28 cellular contexts compared by ENCODE assay signal in the genomic region with DNA sequence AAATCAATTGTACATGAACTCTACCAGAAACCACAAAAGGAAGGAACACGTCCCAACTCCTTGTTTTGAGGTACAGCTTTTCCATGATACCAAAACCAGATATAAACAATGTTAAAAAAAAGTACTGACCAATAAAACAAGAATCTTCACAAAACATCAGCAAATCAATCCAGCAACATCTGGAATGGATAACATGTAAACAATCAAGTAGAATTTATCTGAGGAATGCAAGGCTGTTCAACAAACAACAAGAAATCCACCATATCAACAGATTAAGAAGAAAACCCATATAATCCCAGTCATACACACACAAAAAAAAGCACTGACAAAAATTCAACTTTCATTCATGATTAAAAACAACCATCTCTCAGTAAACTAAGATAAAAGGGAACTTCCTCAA. TPM values are rescaled to one million over a fixed set of nuclear protein-coding genes. Genes with fewer than 3 reads are reported as not detected.
"Had no signal": no experiment of that assay in that cellular context is flagged by ENCODE, and none has a peak within 500 bp of the region (broad histone marks: within the 10 kb centered on the region; RNA-seq: fewer than 3 reads in every experiment).

No MANE protein-coding gene starts in this region.

- ATAC-seq: foreskin keratinocyte; heart left ventricle; left colon; natural killer cell; right cardiac atrium; stimulated activated naive CD8-positive, alpha-beta T cell treated with anti-CD3 and anti-CD28 coated beads, Interleukin-15, Interleukin-2, amounts not matched to agents 100 U/mL and 50 U/mL, for 24 hours had no signal

- H3K9me3 ChIP-seq: testis, transverse colon, uterus had no signal

- H3K4me3 ChIP-seq: heart left ventricle, neural progenitor cell, testis, transverse colon, uterus had no signal

- H3K27me3 ChIP-seq: foreskin keratinocyte, heart left ventricle, neural progenitor cell, testis, transverse colon, uterus had no signal

- H3K27ac ChIP-seq: foreskin keratinocyte, heart left ventricle, neural progenitor cell, testis, transverse colon, uterus, WERI-Rb-1 had no signal

- H3K9ac ChIP-seq: neural progenitor cell had no signal

- H3K36me3 ChIP-seq: uterus had no signal

- FAIRE-seq: bronchial epithelial cell had no signal

- H3K4me1 Mint-ChIP-seq: activated CD4-positive, alpha-beta memory T cell treated with anti-CD3 and anti-CD28 coated beads, Interleukin-2, amount 10 ng/mL, durations not matched to agents 7 days and 5 days; activated CD4-positive, alpha-beta T cell treated with anti-CD3 and anti-CD28 coated beads, Interleukin-2, amount 10 ng/mL, durations not matched to agents 7 days and 5 days; activated naive CD4-positive, alpha-beta T cell treated with anti-CD3 and anti-CD28 coated beads, Interleukin-2, amount 10 ng/mL, durations not matched to agents 7 days and 5 days; central memory CD8-positive, alpha-beta T cell; immature natural killer cell; memory B cell; natural killer cell; neural progenitor cell had no signal

- H3K9me3 Mint-ChIP-seq: activated CD4-positive, alpha-beta memory T cell treated with anti-CD3 and anti-CD28 coated beads, Interleukin-2, amount 10 ng/mL, durations not matched to agents 7 days and 5 days; activated CD4-positive, alpha-beta T cell treated with anti-CD3 and anti-CD28 coated beads, Interleukin-2, amount 10 ng/mL, durations not matched to agents 7 days and 5 days; activated naive CD4-positive, alpha-beta T cell treated with anti-CD3 and anti-CD28 coated beads, Interleukin-2, amount 10 ng/mL, durations not matched to agents 7 days and 5 days; activated T-cell treated with anti-CD3 and anti-CD28 coated beads, Interleukin-2, amount 50 U/mL, for 24 hours; dendritic cell treated with granulocyte-macrophage colony-stimulating factor and Interleukin-4, amounts not matched to agents 40 ng/mL and 50 ng/mL, for 4 days had no signal

- H3K36me3 Mint-ChIP-seq: activated naive CD4-positive, alpha-beta T cell treated with anti-CD3 and anti-CD28 coated beads, Interleukin-2, amount 10 ng/mL, durations not matched to agents 7 days and 5 days; immature natural killer cell; memory B cell; natural killer cell had no signal

- H3K4me1 ChIP-seq: testis, uterus had no signal

- DNase-seq: activated CD4-positive, alpha-beta memory T cell treated with anti-CD3 and anti-CD28 coated beads, Interleukin-2, amount 10 ng/mL, durations not matched to agents 7 days and 5 days; activated CD4-positive, alpha-beta T cell treated with anti-CD3 and anti-CD28 coated beads, Interleukin-2, amount 10 ng/mL, durations not matched to agents 7 days and 5 days; activated CD4-positive, CD25-positive, alpha-beta regulatory T cell treated with anti-CD3 and anti-CD28 coated beads, Interleukin-2, amount 50 U/mL, for 72 hours; activated CD8-positive, alpha-beta memory T cell treated with anti-CD3 and anti-CD28 coated beads, Interleukin-2, amount 50 U/mL, for 48 hours; activated gamma-delta T cell; activated naive CD4-positive, alpha-beta T cell treated with anti-CD3 and anti-CD28 coated beads, Interleukin-2, amount 10 ng/mL, durations not matched to agents 7 days and 5 days; activated T-cell treated with anti-CD3 and anti-CD28 coated beads, Interleukin-2, amount 50 U/mL, for 24 hours; foreskin keratinocyte; heart left ventricle; hypothalamus; immature natural killer cell; kidney; left colon; natural killer cell; occipital lobe; right cardiac atrium; stimulated activated CD4-positive, alpha-beta T cell treated with anti-CD3 and anti-CD28 coated beads, Interleukin-4, amount 100 ng/mL, for 1 hour; stimulated activated naive CD8-positive, alpha-beta T cell treated with anti-CD3 and anti-CD28 coated beads, Interleukin-15, Interleukin-2, amounts not matched to agents 100 U/mL and 50 U/mL, for 24 hours; testis; transverse colon; uterus; WERI-Rb-1 had no signal

- H3K4me3 Mint-ChIP-seq: activated CD4-positive, alpha-beta memory T cell treated with anti-CD3 and anti-CD28 coated beads, Interleukin-2, amount 10 ng/mL, durations not matched to agents 7 days and 5 days; activated CD4-positive, alpha-beta T cell treated with anti-CD3 and anti-CD28 coated beads, Interleukin-2, amount 10 ng/mL, durations not matched to agents 7 days and 5 days; activated naive CD4-positive, alpha-beta T cell treated with anti-CD3 and anti-CD28 coated beads, Interleukin-2, amount 10 ng/mL, durations not matched to agents 7 days and 5 days; activated T-cell treated with anti-CD3 and anti-CD28 coated beads, Interleukin-2, amount 50 U/mL, for 24 hours; central memory CD8-positive, alpha-beta T cell; dendritic cell treated with granulocyte-macrophage colony-stimulating factor and Interleukin-4, amounts not matched to agents 40 ng/mL and 50 ng/mL, for 4 days; immature natural killer cell; memory B cell; natural killer cell; neural progenitor cell had no signal

- H3K4me2 ChIP-seq: neural progenitor cell had no signal

- H3K27ac Mint-ChIP-seq: activated CD4-positive, alpha-beta memory T cell treated with anti-CD3 and anti-CD28 coated beads, Interleukin-2, amount 10 ng/mL, durations not matched to agents 7 days and 5 days; activated CD4-positive, alpha-beta T cell treated with anti-CD3 and anti-CD28 coated beads, Interleukin-2, amount 10 ng/mL, durations not matched to agents 7 days and 5 days; activated naive CD4-positive, alpha-beta T cell treated with anti-CD3 and anti-CD28 coated beads, Interleukin-2, amount 10 ng/mL, durations not matched to agents 7 days and 5 days; activated T-cell treated with anti-CD3 and anti-CD28 coated beads, Interleukin-2, amount 50 U/mL, for 24 hours; dendritic cell treated with granulocyte-macrophage colony-stimulating factor and Interleukin-4, amounts not matched to agents 40 ng/mL and 50 ng/mL, for 4 days; immature natural killer cell; memory B cell; natural killer cell; neural progenitor cell had no signal

RNA-seq across cellular contexts. Expression of gene TJP1, which starts 26.7 kb away (rescaled TPM):
- total RNA-seq: activated CD4-positive, alpha-beta memory T cell treated with anti-CD3 and anti-CD28 coated beads, Interleukin-2, amount 10 ng/mL, durations not matched to agents 7 days and 5 days; activated CD4-positive, alpha-beta T cell treated with anti-CD3 and anti-CD28 coated beads, Interleukin-2, amount 10 ng/mL, durations not matched to agents 7 days and 5 days; natural killer cell; T-helper 1 cell treated with Interleukin-12 subunit alpha and Interleukin-12 subunit beta and Interleukin-4 antibody, amounts not matched to agents 30 ng/mL and 1 ng/mL, for 36 hours had no signal
- polyA plus RNA-seq: immature natural killer cell had no signal
